In genomic region chr21:45328198-45329087, GRCh38 we compare ENCODE assay signal across 1 cellular context.
TF ChIP-seq lines count a peak whose summit lies in the region.

No MANE protein-coding gene starts in this region.

TF ChIP-seq in IMR-90, 13 proteins besides CTCF, POLR2A, EP300 and RAD21 (continued from another document):
- TF ChIP-seq USF2 (IDR thresholded peaks at IDR 0.05; ENCODE audit: low read depth, low read length): no peak
- TF ChIP-seq NFE2L2 (IDR thresholded peaks at IDR 0.05; ENCODE audit: low read depth, low read length): no peak
- TF ChIP-seq FOS (IDR thresholded peaks at IDR 0.05; ENCODE audit: low read depth, low read length): no peak
- TF ChIP-seq BHLHE40 (IDR thresholded peaks at IDR 0.05; ENCODE audit: low read depth, low read length): no peak
- no peak for TF ChIP-seq SMC3 (IDR thresholded peaks at IDR 0.05; ENCODE audit: low read depth, low read length)
- no peak for TF ChIP-seq MXI1 (IDR thresholded peaks at IDR 0.05; ENCODE audit: borderline replicate concordance, low read depth, low read length)
- TF ChIP-seq MAZ (IDR thresholded peaks at IDR 0.05; ENCODE audit: borderline replicate concordance, low read depth, low read length): no peak
- TF ChIP-seq CEBPB (IDR thresholded peaks at IDR 0.05; ENCODE audit: low read depth, low read length): no peak
